Comparison of ENCODE assay signal across 1 cellular context in genomic region chrX:109943092-109943739, GRCh38.
TF ChIP-seq lines count a peak whose summit lies in the region.

No MANE protein-coding gene starts in this region.

TF ChIP-seq in K562, 482 proteins besides CTCF, POLR2A, EP300 and RAD21 (continued from another document and continues in another):
- TF ChIP-seq RERE (CRISPR knock-in tag; IDR thresholded peaks at IDR 0.05; ENCODE audit: borderline replicate concordance) (no peak), PBX2 (CRISPR knock-in tag; IDR thresholded peaks at IDR 0.05; ENCODE audit: low read depth) (no peak), PBX2 (tag; conservative IDR thresholded peaks at IDR 0.05; ENCODE audit: low read depth) (0 out of 2 replicates have a peak, but pooled peaks have one; percentile 19), ZNF436 (CRISPR knock-in tag; IDR thresholded peaks at IDR 0.05) (no peak), ZNF253 (CRISPR knock-in tag; conservative IDR thresholded peaks at IDR 0.05) (no peak), MEIS2 (IDR thresholded peaks at IDR 0.05; ENCODE audit: partially characterized antibody) (peak; percentile 95), ARID1B (IDR thresholded peaks at IDR 0.05) (peak; percentile 91), CREB1 (IDR thresholded peaks at IDR 0.05) (peak; percentile 42; the same call in 1 of the 2 replicates), CREB1 (CRISPR knock-in tag; IDR thresholded peaks at IDR 0.05) (no peak), LCOR (CRISPR knock-in tag; IDR thresholded peaks at IDR 0.05) (peak; percentile 74; the same call in 1 of the 2 replicates), VEZF1 (CRISPR knock-in tag; IDR thresholded peaks at IDR 0.05) (peak; percentile 34), SMARCA4 (IDR thresholded peaks at IDR 0.05) (peak; percentile 77), ZNF778 (CRISPR knock-in tag; IDR thresholded peaks at IDR 0.05) (no peak), HMBOX1 (IDR thresholded peaks at IDR 0.05) (peak; percentile 94), KLF16 (IDR thresholded peaks at IDR 0.05) (peak; percentile 78), CBX3 (IDR thresholded peaks at IDR 0.05; ENCODE audit: borderline replicate concordance in 1 of 2, low read length in 2 of 2) (0 out of 3 replicates have a peak, but pooled peaks of 1 of the 2 experiments have one; percentile 30), E2F3 (CRISPR knock-in tag; IDR thresholded peaks at IDR 0.05) (no peak), TRIM24 (IDR thresholded peaks at IDR 0.05) (0 out of 4 replicates have a peak, but pooled peaks of 1 of the 2 experiments have one; percentile 21), CBFA2T3 (IDR thresholded peaks at IDR 0.05) (peak; percentile 91), ZNF263 (CRISPR knock-in tag; IDR thresholded peaks at IDR 0.05; ENCODE audit: borderline replicate concordance) (peak; percentile 30; the same call in 1 of the 2 replicates), POLR2AphosphoS5 (IDR thresholded peaks at IDR 0.05; ENCODE audit: control insufficient read depth, insufficient read depth, low read depth, low read length) (peak; percentile 63; the same call in 1 of the 2 replicates), CTBP1 (IDR thresholded peaks at IDR 0.05; ENCODE audit: borderline replicate concordance) (peak; percentile 26; the same call in 1 of the 2 replicates), SRSF1 (IDR thresholded peaks at IDR 0.05; ENCODE audit: low read depth, low read length) (no peak), ZNF239 (CRISPR knock-in tag; IDR thresholded peaks at IDR 0.05) (no peak), KLF13 (tag; IDR thresholded peaks at IDR 0.05; ENCODE audit: borderline replicate concordance, low read depth) (no peak), RCOR1 (IDR thresholded peaks at IDR 0.05; ENCODE audit: borderline replicate concordance in 1 of 2, low read depth in 2 of 2, low read length in 2 of 2) (no peak), PML (IDR thresholded peaks at IDR 0.05; ENCODE audit: low read length) (peak; percentile 83), ZNF274 (IDR thresholded peaks at IDR 0.05; ENCODE audit: borderline replicate concordance, low read depth, low read length) (no peak), CREM (IDR thresholded peaks at IDR 0.05; ENCODE audit: low read depth) (0 out of 2 replicates have a peak, but pooled peaks have one; percentile 34), MTA2 (IDR thresholded peaks at IDR 0.05; ENCODE audit: low read depth) (peak; percentile 79), TCF7 (IDR thresholded peaks at IDR 0.05; ENCODE audit: borderline replicate concordance) (peak; percentile 96), ZFP1 (CRISPR knock-in tag; IDR thresholded peaks at IDR 0.05) (no peak), TAL1 (IDR thresholded peaks at IDR 0.05) (peak; percentile 82), DPF2 (IDR thresholded peaks at IDR 0.05) (peak; percentile 73; the same call in 1 of the 2 replicates), SRSF7 (optimal IDR thresholded peaks at IDR 0.05; ENCODE audit: low read depth, low read length) (no peak), SMARCE1 (IDR thresholded peaks at IDR 0.05) (peak; percentile 77), PHF8 (IDR thresholded peaks at IDR 0.05; ENCODE audit: borderline replicate concordance, low read length) (no peak), MXI1 (IDR thresholded peaks at IDR 0.05; ENCODE audit: low read depth, low read length) (no peak), ELF2 (CRISPR knock-in tag; IDR thresholded peaks at IDR 0.05) (no peak), FOSL1 (tag; conservative IDR thresholded peaks at IDR 0.05) (peak; percentile 76), MLLT1 (IDR thresholded peaks at IDR 0.05) (peak in 1 of 2 experiments; percentile 77; a peak in 2 of 4 replicates), TEAD4 (IDR thresholded peaks at IDR 0.05; ENCODE audit: low read length) (peak; percentile 94), TEAD4 (CRISPR knock-in tag; IDR thresholded peaks at IDR 0.05; ENCODE audit: borderline replicate concordance) (no peak), CBFA2T2 (conservative IDR thresholded peaks at IDR 0.05) (peak; percentile 82), SOX6 (IDR thresholded peaks at IDR 0.05) (peak; percentile 45; the same call in 1 of the 2 replicates), RBBP5 (IDR thresholded peaks at IDR 0.05; ENCODE audit: borderline replicate concordance, insufficient read depth, low read length, poor library complexity, severe bottlenecking) (no peak), FOXA3 (CRISPR knock-in tag; conservative IDR thresholded peaks at IDR 0.05 in 1 of 2, IDR thresholded peaks at IDR 0.05 in 1 of 2) (peak in 1 of 2 experiments; percentile 62; a peak in 2 of 4 replicates), PKNOX1 (IDR thresholded peaks at IDR 0.05) (peak; percentile 44; the same call in 1 of the 2 replicates), ZNF395 (CRISPR knock-in tag; IDR thresholded peaks at IDR 0.05) (peak; percentile 33; the same call in 1 of the 2 replicates), KDM1A (IDR thresholded peaks at IDR 0.05) (peak in 1 of 2 experiments; percentile 33; a peak in 1 of 4 replicates), FOXM1 (IDR thresholded peaks at IDR 0.05; ENCODE audit: low read depth) (peak; percentile 50; the same call in 1 of the 2 replicates), FOXM1 (CRISPR knock-in tag; IDR thresholded peaks at IDR 0.05; ENCODE audit: low read depth) (no peak), FOXA1 (IDR thresholded peaks at IDR 0.05; ENCODE audit: borderline replicate concordance) (no peak), ZNF766 (CRISPR knock-in tag; conservative IDR thresholded peaks at IDR 0.05) (peak; percentile 20; the same call in 1 of the 2 replicates), NCOR1 (IDR thresholded peaks at IDR 0.05) (peak; percentile 79), FOXO4 (CRISPR knock-in tag; IDR thresholded peaks at IDR 0.05) (no peak)
